23 cellular contexts compared by ENCODE assay signal in genomic region chr17:33451221-33451620, GRCh38.
A peak's percentile ranks its signal among the peaks of the same experiment; 100 is the strongest.
DNase-seq lines count a peak whose midpoint lies in the region; ATAC-seq, FAIRE-seq and TF ChIP-seq lines count a peak whose summit lies in the region.
"Had no signal": no experiment of that assay in that cellular context is flagged by ENCODE, and none has a peak within 500 bp of the region (broad histone marks: within the 10 kb centered on the region; RNA-seq: fewer than 3 reads in every experiment).

No MANE protein-coding gene starts in this region.

- H3K4me1 Mint-ChIP-seq in T-cell: no peaks in the 10 kb centered on the region

- H3K4me3 ChIP-seq in bronchial epithelial cell (ENCODE audit: low read depth, low read length) (no peak overlapping the region), retinal pigment epithelial cell (ENCODE audit: low read length) (no peak overlapping the region), left lung (no peak overlapping the region)
- H3K4me3 ChIP-seq: GM23248, Peyer's patch had no signal

- CTCF ChIA-PET in T-cell (lab: Charles Lee): no interaction called here

- ATAC-seq in esophagus mucosa (no peak), T-cell (replicated peaks in 1 of 4) (no peak), left lung (no peak)
- ATAC-seq: Right ventricle myocardium inferior had no signal

- no peaks in the 10 kb centered on the region for H3K4me1 ChIP-seq in left lung
- H3K4me1 ChIP-seq: Peyer's patch had no signal

- peaks cover 4 to 10% (median 8%) of the 10 kb centered on the region in 3 donors for H3K9me3 Mint-ChIP-seq in T-cell

- no peak overlapping the region for H3K4me3 Mint-ChIP-seq in T-cell
- H3K4me3 Mint-ChIP-seq: CD4-positive, alpha-beta T cell; H9; HFFc6 had no signal

- TF ChIP-seq POLR2A in erythroblast (IDR thresholded peaks at IDR 0.05; ENCODE audit: low read length): no peak

- FAIRE-seq in bronchial epithelial cell (lab: Jason Lieb, UNC): no peak

- H3K36me3 ChIP-seq in bronchial epithelial cell (ENCODE audit: control insufficient read depth, insufficient read depth, low read length) (no peaks in the 10 kb centered on the region), left lung (no peaks in the 10 kb centered on the region)
- H3K36me3 ChIP-seq: Peyer's patch had no signal

- peaks cover 0 to 5% of the 10 kb centered on the region in 2 donors for H3K9me3 ChIP-seq in left lung
- H3K9me3 ChIP-seq: Peyer's patch had no signal

- TF ChIP-seq CTCF in bronchial epithelial cell (IDR thresholded peaks at IDR 0.05; ENCODE audit: insufficient read depth, low read length, severe bottlenecking) (no peak), retinal pigment epithelial cell (conservative IDR thresholded peaks at IDR 0.05; ENCODE audit: low read depth, low read length) (no peak), left lung (IDR thresholded peaks at IDR 0.05) (no peak)

- DNase-seq in NCI-H226: peak; percentile 94
- peak; percentile 9 for DNase-seq in bronchial epithelial cell (ENCODE audit: low read depth)
- DNase-seq in glomerular visceral epithelial cell (ENCODE audit: extremely low spot score): peak; percentile 13
- DNase-seq in retinal pigment epithelial cell (ENCODE audit: low read depth): peak; percentile 84
- DNase-seq in erythroblast (lab: John Stamatoyannopoulos, UW): no peak
- DNase-seq in T-cell: no peak
- DNase-seq in left lung: no peak
- DNase-seq: CD4-positive, alpha-beta T cell; COR-L47; DMS79; GM23248; H9; HFFc6; IMR-90; NCI-H1694; NCI-H2081; NCI-H2171; NCI-H524 treated with DMSO at 0.1 percent for 48 hours; NCI-H82; Peyer's patch had no signal

- no peak overlapping the region for H3K27ac Mint-ChIP-seq in T-cell
- H3K27ac Mint-ChIP-seq: CD4-positive, alpha-beta T cell; H9; HFFc6 had no signal

- POLR2A ChIA-PET in T-cell (lab: Charles Lee): no interaction called here

- H3K27ac ChIP-seq in left lung: no peak overlapping the region
- H3K27ac ChIP-seq: GM23248, KMS-11, Peyer's patch had no signal

- H3K27me3 ChIP-seq in bronchial epithelial cell (ENCODE audit: control insufficient read depth, insufficient read depth, low read length): no peaks in the 10 kb centered on the region
- no peaks in the 10 kb centered on the region for H3K27me3 ChIP-seq in left lung
- H3K27me3 ChIP-seq: Peyer's patch had no signal

- H3K36me3 Mint-ChIP-seq in T-cell: no peaks in the 10 kb centered on the region

- intact Hi-C loops in left lung (cut with DNase I): no loop called here

- peaks cover 5 to 9% of the 10 kb centered on the region in 2 donors for H3K27me3 Mint-ChIP-seq in T-cell

Comparison
In these comparisons a context has a peak if more than half of its experiments do, and no peak if none do; other contexts are left out.
1. DNase-seq: peak in NCI-H226 (single experiment), bronchial epithelial cell (single experiment), glomerular visceral epithelial cell (single experiment) and retinal pigment epithelial cell (single experiment); none in erythroblast (0 of 2), T-cell (0 of 34) and left lung (0 of 2).